In the genomic region with DNA sequence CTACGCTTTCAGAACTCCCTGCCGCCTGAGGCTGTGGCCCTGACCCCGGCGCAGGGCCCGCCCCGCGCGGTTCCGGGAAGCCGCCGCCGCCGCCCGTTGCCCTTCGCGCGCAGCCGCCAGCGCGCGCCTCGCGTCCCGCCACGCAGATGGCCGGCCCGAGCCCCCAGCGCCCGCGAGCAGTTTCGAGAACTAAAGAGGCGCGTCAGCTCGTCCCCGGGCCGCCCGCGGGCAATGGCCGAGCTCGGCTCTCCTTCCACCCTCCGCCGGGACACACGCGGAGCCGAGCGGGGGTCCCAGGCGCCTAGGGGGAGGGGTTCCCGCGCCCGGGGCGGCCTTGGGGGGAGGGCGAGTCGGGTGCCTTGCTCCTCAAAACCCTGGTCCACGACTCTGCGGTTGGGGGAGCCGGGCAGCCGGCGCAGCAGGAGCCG, we compare ENCODE assay signal across 8 cellular contexts. TPM values are rescaled to one million over a fixed set of nuclear protein-coding genes. Genes with fewer than 3 reads are reported as not detected.
DNase-seq lines count a peak whose midpoint lies in the region; TF ChIP-seq lines count a peak whose summit lies in the region.

No MANE protein-coding gene starts in this region.

- peak overlapping the region; percentile 99 for H3K27ac ChIP-seq in HL-60 (replicated peaks)

- peaks cover 56% of the 10 kb centered on the region for H3K4me1 Mint-ChIP-seq in dendritic cell treated with granulocyte-macrophage colony-stimulating factor and Interleukin-4, amounts not matched to agents 40 ng/mL and 50 ng/mL, for 4 days (ENCODE audit: low read depth)

- intact Hi-C loops in dendritic cell treated with granulocyte-macrophage colony-stimulating factor and Interleukin-4, amounts not matched to agents 40 ng/mL and 50 ng/mL, for 4 days (cut with micrococcal nuclease) = loop anchor here (1.0 kb wide), 1 partner anchor 10 kb away; no protein-coding TSS in a partner anchor
- intact Hi-C loops in lower leg skin (cut with DNase I; ENCODE audit: low total_unique reads) = no loop called here

- H3K9me3 Mint-ChIP-seq in dendritic cell treated with granulocyte-macrophage colony-stimulating factor and Interleukin-4, amounts not matched to agents 40 ng/mL and 50 ng/mL, for 4 days = no peaks in the 10 kb centered on the region

- peak overlapping the region; percentile 88 for H3K4me3 Mint-ChIP-seq in dendritic cell treated with granulocyte-macrophage colony-stimulating factor and Interleukin-4, amounts not matched to agents 40 ng/mL and 50 ng/mL, for 4 days

- 0 to 1% methylated on average over 23 to 50 of the region's 59 CpGs for WGBS in lower leg skin, 2 donors

- H3K36me3 Mint-ChIP-seq in dendritic cell treated with granulocyte-macrophage colony-stimulating factor and Interleukin-4, amounts not matched to agents 40 ng/mL and 50 ng/mL, for 4 days (ENCODE audit: low read depth) = peaks cover 51% of the 10 kb centered on the region

- TF ChIP-seq CTCF in HL-60 (IDR thresholded peaks at IDR 0.05; ENCODE audit: insufficient read depth, low read length) (no peak), lower leg skin (IDR thresholded peaks at IDR 0.05) (no peak)

- no peaks in the 10 kb centered on the region for H3K27me3 Mint-ChIP-seq in dendritic cell treated with granulocyte-macrophage colony-stimulating factor and Interleukin-4, amounts not matched to agents 40 ng/mL and 50 ng/mL, for 4 days

- no peak for TF ChIP-seq POLR2A in lower leg skin (IDR thresholded peaks at IDR 0.05)

- H3K27me3 ChIP-seq in HL-60 (ENCODE audit: insufficient read depth, poor library complexity, severe bottlenecking) = no peaks in the 10 kb centered on the region

- DNase-seq in NCI-H2227 (lab: John Stamatoyannopoulos, UW; ENCODE audit: unreplicated experiment) (peak; percentile 63), NCI-H2227 treated with DMSO at 0.1 percent for 48 hours (lab: John Stamatoyannopoulos, UW) (no peak), HL-60 (ENCODE audit: low read depth in 1 of 2, low spot score in 1 of 2) (peak in 1 of 2 experiments; percentile 43), lower leg skin (ENCODE audit: low spot score in 2 of 2) (peak in 1 of 2 donors; percentile 92), HT-29 (ENCODE audit: low spot score) (no peak)
- DNase-seq in activated CD4-positive, alpha-beta T cell treated with anti-CD3 and anti-CD28 coated beads for 4 hours = peak; percentile 48 to 49
- DNase-seq in stimulated activated CD8-positive, alpha-beta memory T cell treated with anti-CD3 and anti-CD28 coated beads, Interleukin-12 subunit alpha, Interleukin-12 subunit beta, amount 100 ng/mL, for 4 hours (ENCODE audit: low read depth) = peak; percentile 42

- peak overlapping the region; percentile 71 for H3K4me3 ChIP-seq in HL-60 (replicated peaks; ENCODE audit: insufficient read depth, low read length)
- H3K4me3 ChIP-seq in lower leg skin (ENCODE audit: low read depth, poor library complexity, severe bottlenecking) = peak overlapping the region; percentile 84

- H3K27ac Mint-ChIP-seq in dendritic cell treated with granulocyte-macrophage colony-stimulating factor and Interleukin-4, amounts not matched to agents 40 ng/mL and 50 ng/mL, for 4 days = peak overlapping the region; percentile 98

RNA-seq across cellular contexts. Expression of a gene that starts 1.8 kb away (rescaled TPM):
- 100 to 1,000 TPM; 227 to 254 (median 232) TPM for total RNA-seq in lower leg skin
- 515 and 519 TPM in 2 replicates for total RNA-seq in HT-29 (2014; rRNA removed; shearing (Covaris generic))

RNA-seq across cellular contexts. Expression of a gene that starts 29.7 kb away (rescaled TPM):
- total RNA-seq in lower leg skin = 1 to 10 TPM; 2.9 to 7.2 (median 3.7) TPM
- total RNA-seq in HT-29 (2014; rRNA removed; shearing (Covaris generic)) = 8.1 and 16.1 TPM in 2 replicates

RNA-seq across cellular contexts. Expression of a gene that starts 35.7 kb away (rescaled TPM):
- total RNA-seq in lower leg skin = not detected
- total RNA-seq in HT-29 (2014; rRNA removed; shearing (Covaris generic)) = not detected in 2 replicates

Comparison
In these comparisons a context has a peak if more than half of its experiments do, and no peak if none do; other contexts are left out.
1. DNase-seq: peak in NCI-H2227 (single experiment), activated CD4-positive, alpha-beta T cell treated with anti-CD3 and anti-CD28 coated beads for 4 hours (2 of 2) and stimulated activated CD8-positive, alpha-beta memory T cell treated with anti-CD3 and anti-CD28 coated beads, Interleukin-12 subunit alpha, Interleukin-12 subunit beta, amount 100 ng/mL, for 4 hours (single experiment); none in NCI-H2227 treated with DMSO at 0.1 percent for 48 hours (single experiment) and HT-29 (single experiment).